Comparison of ENCODE assay signal across 14 cellular contexts in genomic region chr13:76213423-76213904, GRCh38.
A peak's percentile ranks its signal among the peaks of the same experiment; 100 is the strongest.
DNase-seq lines count a peak whose midpoint lies in the region; ATAC-seq lines count a peak whose summit lies in the region.
"Had no signal": no experiment of that assay in that cellular context is flagged by ENCODE, and none has a peak within 500 bp of the region (broad histone marks: within the 10 kb centered on the region; RNA-seq: fewer than 3 reads in every experiment).

No MANE protein-coding gene starts in this region.

- DNase-seq in SKM-1 treated with dmso at 0.1 percent for 144 hours (lab: John Stamatoyannopoulos, UW; ENCODE audit: unreplicated experiment): peak; percentile 41
- DNase-seq in NCI-H1105 (lab: John Stamatoyannopoulos, UW): no peak
- no peak for DNase-seq in GDM1 (lab: John Stamatoyannopoulos, UW)
- no peak for DNase-seq in NCI-H446 (lab: John Stamatoyannopoulos, UW)
- no peak for DNase-seq in GM19240 (ENCODE audit: insufficient read length, low spot score)
- DNase-seq: activated CD4-positive, CD25-positive, alpha-beta regulatory T cell treated with anti-CD3 and anti-CD28 coated beads, Interleukin-2, amount 50 U/mL, for 72 hours; brain microvascular endothelial cell; heart right ventricle; NCI-H187 treated with DMSO at 0.1 percent for 48 hours had no signal

- ATAC-seq in GM18511 (IDR thresholded peaks at IDR 0.05; ENCODE audit: unreplicated experiment): peak; percentile 66
- peak; percentile 70 for ATAC-seq in GM21515 (IDR thresholded peaks at IDR 0.05; ENCODE audit: unreplicated experiment)
- ATAC-seq in HG03103 (IDR thresholded peaks at IDR 0.05; ENCODE audit: low read depth, unreplicated experiment): peak; percentile 68
- ATAC-seq: activated naive CD4-positive, alpha-beta T cell treated with anti-CD3 and anti-CD28 coated beads, Interleukin-2, amount 50 U/mL, for 72 hours; heart right ventricle; sciatic nerve had no signal
